In the genomic region with DNA sequence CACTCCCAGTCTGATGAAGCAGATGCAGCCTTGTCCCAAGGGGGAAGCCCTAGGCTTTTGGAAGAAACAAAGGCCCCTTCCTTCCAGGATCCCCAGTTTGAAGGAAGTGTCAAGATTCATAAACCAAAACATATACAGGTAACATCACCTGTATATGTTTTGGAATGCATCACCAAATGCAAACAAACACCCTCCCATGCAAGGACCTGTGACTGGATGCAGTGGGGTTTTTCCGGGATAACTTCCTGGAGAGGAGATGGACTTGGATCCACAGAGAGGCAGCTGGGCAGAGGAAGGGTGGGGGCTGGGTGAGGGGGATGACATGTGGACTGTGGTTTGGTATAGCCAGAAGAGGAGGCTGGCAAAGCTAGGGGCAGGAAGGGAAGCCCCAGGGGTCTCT, we compare ENCODE assay signal across 21 cellular contexts. TPM values are rescaled to one million over a fixed set of nuclear protein-coding genes. Genes with fewer than 3 reads are reported as not detected.
DNase-seq lines count a peak whose midpoint lies in the region; ATAC-seq and TF ChIP-seq lines count a peak whose summit lies in the region.
"Had no signal": no experiment of that assay in that cellular context is flagged by ENCODE, and none has a peak within 500 bp of the region (broad histone marks: within the 10 kb centered on the region; RNA-seq: fewer than 3 reads in every experiment).

No MANE protein-coding gene starts in this region.

- DNase-seq in CD14-positive monocyte (ENCODE audit: low spot score): peak; percentile 23
- DNase-seq in HT-29 (ENCODE audit: low spot score): peak; percentile 63
- peak; percentile 28 for DNase-seq in kidney tubule cell (ENCODE audit: low spot score)
- peak; percentile 17 for DNase-seq in sciatic nerve (ENCODE audit: low spot score)
- no peak for DNase-seq in NCI-H1436 (lab: John Stamatoyannopoulos, UW)
- no peak for DNase-seq in hippocampal formation (lab: John Stamatoyannopoulos, UW)
- no peak for DNase-seq in T1000 (lab: John Stamatoyannopoulos, UW)
- DNase-seq: CD8-positive, alpha-beta T cell; DMS153; GDM1; IMR-90; MV-4-11; NCI-H1105 treated with DMSO at 0.1 percent for 48 hours; NCI-H1694; NCI-H2081; NCI-H2171; NCI-H345; NCI-H524; NCI-H774; SJCRH30 had no signal

- peaks cover 10 to 31% (median 18%) of the 10 kb centered on the region in 3 donors for H3K27me3 Mint-ChIP-seq in CD14-positive monocyte (ENCODE audit: low read depth in 3 of 3)

- no peak overlapping the region for H3K4me3 Mint-ChIP-seq in CD14-positive monocyte
- H3K4me3 Mint-ChIP-seq: CD8-positive, alpha-beta T cell; GM23338 had no signal

- peaks cover 0 to 6% (median 1%) of the 10 kb centered on the region in 7 donors for H3K9me3 Mint-ChIP-seq in CD14-positive monocyte
- H3K9me3 Mint-ChIP-seq: CD8-positive, alpha-beta T cell had no signal

- no peak overlapping the region for H3K27ac Mint-ChIP-seq in CD14-positive monocyte
- H3K27ac Mint-ChIP-seq: CD8-positive, alpha-beta T cell; GM23338 had no signal

- ATAC-seq in sciatic nerve: no peak
- ATAC-seq: CD8-positive, alpha-beta T cell; GM23338 had no signal

- no peaks in the 10 kb centered on the region for H3K4me1 Mint-ChIP-seq in CD14-positive monocyte
- H3K4me1 Mint-ChIP-seq: GM23338 had no signal

- intact Hi-C loops in CD14-positive monocyte (cut with micrococcal nuclease) (no loop called here), sciatic nerve (cut with DNase I) (no loop called here)

- no peak for TF ChIP-seq CTCF in CD14-positive monocyte (IDR thresholded peaks at IDR 0.05)

- no peaks in the 10 kb centered on the region for H3K36me3 Mint-ChIP-seq in CD14-positive monocyte
- H3K36me3 Mint-ChIP-seq: CD8-positive, alpha-beta T cell had no signal

RNA-seq across cellular contexts. Expression of gene PLA2G2F, which starts 1.5 kb away (rescaled TPM):
- polyA plus RNA-seq in CD14-positive monocyte: not detected
- total RNA-seq in HT-29 (2014; rRNA removed; shearing (Covaris generic)): 0.41 and 1.7 TPM in 2 replicates
- not detected for total RNA-seq in sciatic nerve
- total RNA-seq: CD8-positive, alpha-beta T cell; GM23338; IMR-90; SJCRH30 had no signal
- polyA plus RNA-seq: GM23338, IMR-90 had no signal

RNA-seq across cellular contexts. Expression of gene PLA2G2D, which starts 18.3 kb away (rescaled TPM):
- under 1 TPM in 1 of 2 donors, not detected in 1; 0.08 TPM for polyA plus RNA-seq in CD14-positive monocyte
- total RNA-seq in HT-29 (2014; rRNA removed; shearing (Covaris generic)): not detected in 2 replicates
- not detected for total RNA-seq in sciatic nerve
- total RNA-seq: CD8-positive, alpha-beta T cell; GM23338; IMR-90; SJCRH30 had no signal
- polyA plus RNA-seq: GM23338, IMR-90 had no signal

RNA-seq across cellular contexts. Expression of gene UBXN10, which starts 48.3 kb away (rescaled TPM):
- under 1 TPM; 0.30 to 0.82 TPM for polyA plus RNA-seq in CD14-positive monocyte
- total RNA-seq in HT-29 (2014; rRNA removed; shearing (Covaris generic)): 3.1 and 3.2 TPM in 2 replicates
- total RNA-seq in sciatic nerve: 0.13 TPM
- total RNA-seq: IMR-90, SJCRH30 had no signal
- polyA plus RNA-seq: IMR-90 had no signal

RNA-seq across cellular contexts. Expression of gene PLA2G2C, which starts 48.7 kb away (rescaled TPM):
- polyA plus RNA-seq in CD14-positive monocyte: under 1 TPM in 1 of 2 donors, not detected in 1; 0.07 TPM
- total RNA-seq in HT-29 (2014; rRNA removed; shearing (Covaris generic)): not detected in 2 replicates
- total RNA-seq in sciatic nerve: 0.36 TPM
- total RNA-seq: CD8-positive, alpha-beta T cell; GM23338; IMR-90; SJCRH30 had no signal
- polyA plus RNA-seq: GM23338, IMR-90 had no signal

Comparison
In these comparisons a context has a peak if more than half of its experiments do, and no peak if none do; other contexts are left out.
1. DNase-seq: peak in CD14-positive monocyte (single experiment), HT-29 (single experiment), kidney tubule cell (single experiment) and sciatic nerve (single experiment); none in NCI-H1436 (single experiment), hippocampal formation (0 of 2) and T1000 (single experiment).